ENCODE assay signal across 22 cellular contexts in genomic region chr5:2126512-2126911, GRCh38.
DNase-seq lines count a peak whose midpoint lies in the region; ATAC-seq and TF ChIP-seq lines count a peak whose summit lies in the region.
"Had no signal": no experiment of that assay in that cellular context is flagged by ENCODE, and none has a peak within 500 bp of the region (broad histone marks: within the 10 kb centered on the region; RNA-seq: fewer than 3 reads in every experiment).

No MANE protein-coding gene starts in this region.

- H3K27me3 ChIP-seq in right atrium auricular region: no peaks in the 10 kb centered on the region
- H3K27me3 ChIP-seq: BE2C had no signal

- no peak for TF ChIP-seq CTCF in right atrium auricular region (IDR thresholded peaks at IDR 0.05)

- ATAC-seq in left cardiac atrium (no peak), HG02981 (IDR thresholded peaks at IDR 0.05; ENCODE audit: unreplicated experiment) (no peak)
- ATAC-seq: GM12878 had no signal

- no peak overlapping the region for H3K27ac ChIP-seq in right atrium auricular region
- H3K27ac ChIP-seq: BLaER1 had no signal

- peaks cover 0 to 5% of the 10 kb centered on the region in 2 donors for H3K9me3 ChIP-seq in right atrium auricular region
- H3K9me3 ChIP-seq: BE2C had no signal

- no peaks in the 10 kb centered on the region for H3K36me3 ChIP-seq in right atrium auricular region
- H3K36me3 ChIP-seq: BE2C, BLaER1 had no signal

- H3K4me1 ChIP-seq in right atrium auricular region: no peaks in the 10 kb centered on the region
- H3K4me1 ChIP-seq: BE2C had no signal

- no peak overlapping the region for H3K4me3 ChIP-seq in right atrium auricular region
- H3K4me3 ChIP-seq: BLaER1, GM12878 had no signal

- intact Hi-C loops in left cardiac atrium (cut with DNase I) (no loop called here), posterior vena cava (cut with DNase I) (no loop called here)

- DNase-seq in right atrium auricular region (ENCODE audit: low spot score): peak; percentile 52
- DNase-seq in left cardiac atrium: no peak
- DNase-seq in posterior vena cava (ENCODE audit: low spot score): peak; percentile 34
- no peak for DNase-seq in amniotic stem cell (lab: John Stamatoyannopoulos, UW)
- DNase-seq: 8988T; ACHN; BE2C; C1 segment of cervical spinal cord; CD4-positive, alpha-beta memory T cell; CD4-positive, CD25-positive, alpha-beta regulatory T cell; CD8-positive, alpha-beta memory T cell; COR-L47; DMS 273 treated with DMSO at 0.1 percent for 48 hours; DMS153; DMS53; DMS79; DND-41; EL; GDM1 had no signal

Comparison
In these comparisons a context has a peak if more than half of its experiments do, and no peak if none do; other contexts are left out.
1. DNase-seq: peak in right atrium auricular region (single experiment) and posterior vena cava (single experiment); none in left cardiac atrium (single experiment) and amniotic stem cell (single experiment).